Comparison of ENCODE assay signal across 29 cellular contexts in genomic region chr2:172580544-172580943, GRCh38.
"Had no signal": no experiment of that assay in that cellular context is flagged by ENCODE, and none has a peak within 500 bp of the region (broad histone marks: within the 10 kb centered on the region; RNA-seq: fewer than 3 reads in every experiment).

No MANE protein-coding gene starts in this region.

- H3K79me2 ChIP-seq: hepatocyte had no signal

- H3K4me1 ChIP-seq: esophagus squamous epithelium, gastrocnemius medialis, heart left ventricle, left ventricle myocardium inferior, lower lobe of right lung had no signal

- H2AFZ ChIP-seq: hepatocyte had no signal

- ATAC-seq: esophagus mucosa; gastrocnemius medialis; heart left ventricle; left colon; left lobe of liver; lower lobe of right lung; mucosa of descending colon; naive thymus-derived CD8-positive, alpha-beta T cell had no signal

- H3K4me3 Mint-ChIP-seq: immature natural killer cell; mesothelial cell of epicardium; naive thymus-derived CD8-positive, alpha-beta T cell had no signal

- H3K4me3 ChIP-seq: coronary artery, dorsolateral prefrontal cortex, esophagus squamous epithelium, gastrocnemius medialis, heart left ventricle, hepatocyte, left ventricle myocardium inferior, lower lobe of right lung, mucosa of descending colon had no signal

- DNase-seq: dermis blood vessel endothelial cell; dorsolateral prefrontal cortex; effector CD4-positive, alpha-beta T cell; effector memory CD4-positive, alpha-beta T cell; erythroblast; esophagus squamous epithelium; foreskin fibroblast; foreskin melanocyte; gastrocnemius medialis; heart left ventricle; hypothalamus; immature natural killer cell; islet precursor cell; kidney; kidney glomerular epithelial cell; left colon; left ventricle myocardium inferior; lower lobe of right lung; mesenchymal stem cell; mucosa of descending colon; naive B cell; naive thymus-derived CD8-positive, alpha-beta T cell had no signal

- H3K4me1 Mint-ChIP-seq: mesothelial cell of epicardium had no signal

- H3K27me3 Mint-ChIP-seq: naive B cell; naive thymus-derived CD8-positive, alpha-beta T cell had no signal

- FAIRE-seq: endometrium, kidney had no signal

- H3K27me3 ChIP-seq: dorsolateral prefrontal cortex, esophagus squamous epithelium, gastrocnemius medialis, heart left ventricle, hepatocyte had no signal

- H3K4me2 ChIP-seq: hepatocyte had no signal

- H3K27ac Mint-ChIP-seq: immature natural killer cell; mesothelial cell of epicardium; naive thymus-derived CD8-positive, alpha-beta T cell had no signal

- H3K9me3 ChIP-seq: gastrocnemius medialis had no signal

- H3K27ac ChIP-seq: coronary artery, dorsolateral prefrontal cortex, epithelial cell of prostate, esophagus squamous epithelium, gastrocnemius medialis, heart left ventricle, hepatocyte, left ventricle myocardium inferior, lower lobe of right lung had no signal
